8 cellular contexts compared by ENCODE assay signal in the genomic region with DNA sequence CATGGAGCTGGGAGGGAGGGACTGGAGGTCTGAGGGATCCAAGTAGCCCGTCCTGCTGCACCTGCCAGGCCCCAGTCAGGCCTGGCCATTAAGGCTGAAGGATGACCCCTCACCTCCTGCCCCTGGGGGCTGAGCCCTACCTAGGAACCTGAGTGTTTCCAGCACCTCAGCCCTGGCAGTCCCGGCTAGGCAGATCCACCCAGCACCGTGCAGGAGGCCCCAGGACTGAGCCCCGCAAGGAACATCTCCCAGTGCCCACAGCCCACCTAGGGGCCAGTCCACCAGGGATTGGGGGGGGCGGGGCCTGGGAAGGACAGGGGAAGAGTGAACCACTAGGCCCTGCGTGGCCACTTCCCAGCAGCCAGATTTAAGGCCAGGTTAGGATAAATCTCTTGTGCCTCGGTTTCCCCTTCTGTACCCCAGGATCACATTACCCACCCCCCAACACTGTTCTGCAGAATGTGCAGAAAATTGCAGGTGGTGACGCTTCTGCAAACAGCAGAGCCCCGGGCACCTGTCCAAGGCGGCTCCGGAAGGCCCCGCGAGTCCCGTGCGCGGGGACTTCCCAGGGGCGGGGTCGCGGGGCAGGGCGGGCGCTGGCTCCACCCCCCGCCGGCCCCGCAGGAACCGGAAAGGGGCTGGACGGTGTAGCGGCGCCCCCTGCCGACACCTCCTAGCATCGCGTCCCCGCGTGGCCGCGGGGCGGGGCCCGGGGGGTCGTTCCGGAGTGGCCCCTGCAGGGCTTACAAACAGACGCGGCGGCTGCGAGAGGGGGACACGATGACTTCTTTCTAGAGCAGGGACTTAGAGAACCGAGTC. TPM values are rescaled to one million over a fixed set of nuclear protein-coding genes. Genes with fewer than 3 reads are reported as not detected.
DNase-seq lines count a peak whose midpoint lies in the region; ATAC-seq and TF ChIP-seq lines count a peak whose summit lies in the region.

No MANE protein-coding gene starts in this region.

- H3K4me1 ChIP-seq in GM23338 (ENCODE audit: insufficient read depth) = peaks cover 4% of the 10 kb centered on the region
- peaks cover 0 to 11% of the 10 kb centered on the region in 2 donors for H3K4me1 ChIP-seq in uterus

- H2AFZ ChIP-seq in GM23338 (peak overlapping the region; percentile 92; the same call in 1 of the 2 replicates), SU-DHL-6 (ENCODE audit: low read depth, low read length, severe bottlenecking) (no peak overlapping the region)

- peak; percentile 70 to 85 for TF ChIP-seq CTCF in GM23338 (conservative IDR thresholded peaks at IDR 0.05; ENCODE audit: low read depth in 2 of 2)
- TF ChIP-seq CTCF in SU-DHL-6 (IDR thresholded peaks at IDR 0.05; ENCODE audit: insufficient read depth, low read length, poor library complexity, severe bottlenecking) = peak; percentile 65
- TF ChIP-seq CTCF in uterus (IDR thresholded peaks at IDR 0.05) = peak; percentile 95 to 99 (median 99)

- H3K79me2 ChIP-seq in GM23338 (replicated peaks; ENCODE audit: insufficient read depth) = no peaks in the 10 kb centered on the region
- H3K79me2 ChIP-seq in SU-DHL-6 (ENCODE audit: insufficient read depth, low read length) = no peaks in the 10 kb centered on the region

- ATAC-seq in GM23338 = peak; percentile 63
- ATAC-seq in activated naive CD8-positive, alpha-beta T cell treated with anti-CD3 and anti-CD28 coated beads, Interleukin-2, amount 10 ng/mL, durations not matched to agents 7 days and 5 days (ENCODE audit: low read depth) = peak; percentile 78
- ATAC-seq in left cardiac atrium = peak; percentile 84 to 91

- no peaks in the 10 kb centered on the region for H3K9me3 Mint-ChIP-seq in GM23338
- no peaks in the 10 kb centered on the region for H3K9me3 Mint-ChIP-seq in activated naive CD8-positive, alpha-beta T cell treated with anti-CD3 and anti-CD28 coated beads, Interleukin-2, amount 10 ng/mL, durations not matched to agents 7 days and 5 days

- H3K9me2 ChIP-seq in GM23338 (ENCODE audit: insufficient read depth) (no peaks in the 10 kb centered on the region), SU-DHL-6 (replicated peaks; ENCODE audit: insufficient read depth, low read length) (no peaks in the 10 kb centered on the region)

- H3K27ac ChIP-seq in GM23338 (ENCODE audit: low read depth) = no peak overlapping the region
- no peak overlapping the region for H3K27ac ChIP-seq in SU-DHL-6 (ENCODE audit: low read depth, low read length)
- peak overlapping the region in 1 of 2 donors; percentile 35 for H3K27ac ChIP-seq in uterus

- H3K27me3 ChIP-seq in GM23338 (ENCODE audit: insufficient read depth) = no peaks in the 10 kb centered on the region
- H3K27me3 ChIP-seq in SU-DHL-6 (ENCODE audit: low read length) = no peaks in the 10 kb centered on the region
- H3K27me3 ChIP-seq in uterus = no peaks in the 10 kb centered on the region

- H3K4me3 ChIP-seq in GM23338 (peak overlapping the region; percentile 41; the same call in 1 of the 2 replicates), SU-DHL-6 (ENCODE audit: insufficient read depth, low read length, poor library complexity, severe bottlenecking) (no peak overlapping the region), uterus (no peak overlapping the region)

- H3K4me2 ChIP-seq in GM23338 (peak overlapping the region; percentile 73), SU-DHL-6 (ENCODE audit: low read depth, low read length, poor library complexity, severe bottlenecking) (peak overlapping the region; percentile 12)

- TF ChIP-seq POLR2A in uterus (IDR thresholded peaks at IDR 0.05) = no peak

- H4K20me1 ChIP-seq in GM23338 (replicated peaks; ENCODE audit: insufficient read depth) = no peaks in the 10 kb centered on the region
- no peaks in the 10 kb centered on the region for H4K20me1 ChIP-seq in SU-DHL-6 (ENCODE audit: low read depth, low read length)

- H3K4me1 Mint-ChIP-seq in GM23338 = peaks cover 8% of the 10 kb centered on the region
- H3K4me1 Mint-ChIP-seq in activated naive CD8-positive, alpha-beta T cell treated with anti-CD3 and anti-CD28 coated beads, Interleukin-2, amount 10 ng/mL, durations not matched to agents 7 days and 5 days = peaks cover 6% of the 10 kb centered on the region

- no peak overlapping the region for H3K27ac Mint-ChIP-seq in GM23338
- H3K27ac Mint-ChIP-seq in activated naive CD8-positive, alpha-beta T cell treated with anti-CD3 and anti-CD28 coated beads, Interleukin-2, amount 10 ng/mL, durations not matched to agents 7 days and 5 days = peak overlapping the region; percentile 70

- intact Hi-C loops in left cardiac atrium (cut with DNase I) (loop anchor here (1.0 to 2.0 kb wide), 3 partner anchors 62 to 230 kb away; no protein-coding TSS in a partner anchor), uterus (cut with DNase I; ENCODE audit: low total_unique reads) (loop anchor here (2.0 to 5.0 kb wide), 2 partner anchors 64 to 231 kb away; no protein-coding TSS in a partner anchor)

- H3K36me3 ChIP-seq in GM23338 (ENCODE audit: insufficient read depth) (no peaks in the 10 kb centered on the region), SU-DHL-6 (ENCODE audit: low read length) (no peaks in the 10 kb centered on the region), uterus (no peaks in the 10 kb centered on the region)

- DNase-seq in GDM1 (lab: John Stamatoyannopoulos, UW) (peak; percentile 63), GM23338 (ENCODE audit: low spot score) (peak; percentile 77), Kasumi-1 (lab: John Stamatoyannopoulos, UW) (peak; percentile 67 to 74), left cardiac atrium (peak; percentile 85), putamen (ENCODE audit: low spot score) (peak; percentile 36), uterus (peak; percentile 82 to 85)
- DNase-seq in activated naive CD8-positive, alpha-beta T cell treated with anti-CD3 and anti-CD28 coated beads, Interleukin-2, amount 10 ng/mL, durations not matched to agents 7 days and 5 days = peak; percentile 95

- no peaks in the 10 kb centered on the region for H3K9me3 ChIP-seq in SU-DHL-6 (ENCODE audit: insufficient read depth, low read length)
- H3K9me3 ChIP-seq in uterus = no peaks in the 10 kb centered on the region

- peaks cover 11% of the 10 kb centered on the region for H3K27me3 Mint-ChIP-seq in GM23338 (ENCODE audit: insufficient read depth, low read depth, poor library complexity)
- H3K27me3 Mint-ChIP-seq in activated naive CD8-positive, alpha-beta T cell treated with anti-CD3 and anti-CD28 coated beads, Interleukin-2, amount 10 ng/mL, durations not matched to agents 7 days and 5 days = no peaks in the 10 kb centered on the region

- peak overlapping the region; percentile 51; the same call in 1 of the 3 replicates for H3K4me3 Mint-ChIP-seq in GM23338
- peak overlapping the region; percentile 57 for H3K4me3 Mint-ChIP-seq in activated naive CD8-positive, alpha-beta T cell treated with anti-CD3 and anti-CD28 coated beads, Interleukin-2, amount 10 ng/mL, durations not matched to agents 7 days and 5 days

- H3K9ac ChIP-seq in SU-DHL-6 (ENCODE audit: low read length) = no peak overlapping the region

- 0 out of 2 replicates have a peak, but pooled peaks cover 4% of the 10 kb centered on the region for H3F3A ChIP-seq in GM23338 (replicated peaks; ENCODE audit: low read depth)
- H3F3A ChIP-seq in SU-DHL-6 (ENCODE audit: insufficient read depth) = no peaks in the 10 kb centered on the region

- no peaks in the 10 kb centered on the region for H3K36me3 Mint-ChIP-seq in GM23338 (ENCODE audit: low read depth)
- no peaks in the 10 kb centered on the region for H3K36me3 Mint-ChIP-seq in activated naive CD8-positive, alpha-beta T cell treated with anti-CD3 and anti-CD28 coated beads, Interleukin-2, amount 10 ng/mL, durations not matched to agents 7 days and 5 days

- POLR2A ChIA-PET in activated naive CD8-positive, alpha-beta T cell treated with anti-CD3 and anti-CD28 coated beads, Interleukin-2, amount 10 ng/mL, durations not matched to agents 7 days and 5 days (lab: Charles Lee) = interaction anchor here (1.6 kb wide), 1 partner anchor 223 kb away, joined by 4 read pairs; no protein-coding TSS in a partner anchor

TF ChIP-seq in GM23338, 12 proteins besides CTCF, POLR2A, EP300 and RAD21:
- TF ChIP-seq ZNF331 (CRISPR knock-in tag; IDR thresholded peaks at IDR 0.05; ENCODE audit: low read depth) (no peak), JUNB (IDR thresholded peaks at IDR 0.05; ENCODE audit: unreplicated experiment) (no peak), CREB1 (CRISPR knock-in tag; IDR thresholded peaks at IDR 0.05; ENCODE audit: low read depth) (0 out of 2 replicates have a peak, but pooled peaks have one; percentile 40), NANOG (IDR thresholded peaks at IDR 0.05; ENCODE audit: borderline replicate concordance) (no peak)

RNA-seq across cellular contexts. Expression of a gene that starts 55.9 kb away (rescaled TPM):
- total RNA-seq in GM23338 (2014; rRNA removed; shearing (Covaris generic)) = 8.6 and 12.8 TPM in 2 replicates
- 2.2 and 2.3 TPM in 2 replicates for polyA plus RNA-seq in GM23338 (2016; fragmentation: Nextera tagmentation; extraction: Ambion mirVana)
- 10 to 100 TPM; 16.6 to 17.1 TPM for total RNA-seq in activated naive CD8-positive, alpha-beta T cell treated with anti-CD3 and anti-CD28 coated beads, Interleukin-2, amount 10 ng/mL, durations not matched to agents 7 days and 5 days
- 10 to 100 TPM; 11.8 to 12.7 TPM for total RNA-seq in left cardiac atrium
- 10 to 100 TPM in 2 of 4 donors, 1 to 10 TPM in 1, under 1 TPM in 1; 0.29 to 27.6 (median 8.3) TPM for total RNA-seq in uterus

Comparison
In these comparisons a context has a peak if more than half of its experiments do, and no peak if none do; other contexts are left out.
1. DNase-seq: peak in every context shown above with its lines; median percentile 95 in activated naive CD8-positive, alpha-beta T cell treated with anti-CD3 and anti-CD28 coated beads, Interleukin-2, amount 10 ng/mL, durations not matched to agents 7 days and 5 days; 85 in left cardiac atrium; 84 in uterus; 77 in GM23338; 70 in Kasumi-1; 63 in GDM1; 36 in putamen.